Comparison of ENCODE assay signal across 7 cellular contexts in the genomic region with DNA sequence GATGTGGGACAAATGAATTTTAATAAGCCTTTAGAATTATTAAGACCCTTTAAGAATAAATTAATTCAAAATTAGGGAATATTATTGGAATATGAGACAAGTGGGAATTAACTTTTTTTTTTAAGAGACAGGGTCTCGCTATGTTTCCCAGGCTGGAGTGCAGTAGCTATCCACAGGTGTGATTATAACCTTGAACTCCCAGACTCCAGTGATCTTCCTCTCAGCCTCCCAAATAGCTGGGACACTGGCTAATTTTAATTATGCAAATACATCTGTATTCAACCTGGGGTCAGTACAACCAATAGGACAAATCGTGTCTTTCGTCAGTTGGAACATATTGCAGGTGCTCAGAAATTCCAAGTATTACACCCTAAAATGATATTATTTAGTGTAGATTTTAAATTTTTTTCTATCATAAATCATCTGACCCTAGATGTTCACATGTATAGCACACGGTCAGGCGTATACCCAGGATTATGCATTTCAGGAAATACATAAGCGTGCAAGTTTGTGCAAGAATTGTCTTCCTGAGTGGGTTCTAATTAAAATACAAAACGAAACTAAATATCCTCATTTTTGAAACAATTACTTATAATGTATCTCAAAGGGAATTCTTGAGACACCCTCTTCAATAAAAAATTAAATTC. TPM values are rescaled to one million over a fixed set of nuclear protein-coding genes. Genes with fewer than 3 reads are reported as not detected.
DNase-seq lines count a peak whose midpoint lies in the region; ATAC-seq and TF ChIP-seq lines count a peak whose summit lies in the region.

No MANE protein-coding gene starts in this region.

- peaks cover 8% of the 10 kb centered on the region for H3K27me3 Mint-ChIP-seq in endothelial cell (ENCODE audit: unreplicated experiment)

- no peaks in the 10 kb centered on the region for H3K27me3 ChIP-seq in OCI-LY1 (ENCODE audit: insufficient read depth, low read length)
- H3K27me3 ChIP-seq in prostate gland (replicated peaks; ENCODE audit: insufficient read depth) = no peaks in the 10 kb centered on the region

- no peak overlapping the region for H3K27ac ChIP-seq in OCI-LY1 (ENCODE audit: low read depth, low read length, poor library complexity, severe bottlenecking)
- no peak overlapping the region for H3K27ac ChIP-seq in prostate gland

- H3K4me2 ChIP-seq in OCI-LY1 (ENCODE audit: low read length) = peak overlapping the region; percentile 78

- intact Hi-C loops in prostate gland (cut with DNase I) = loop anchor here (5.0 to 10.0 kb wide), 4 partner anchors 46 to 257 kb away; partner anchors contain the start of genes KBTBD2 and RP9

- H3K9me3 ChIP-seq in OCI-LY1 (ENCODE audit: low read length) (peaks cover 8% of the 10 kb centered on the region), prostate gland (no peaks in the 10 kb centered on the region)

- peak overlapping the region; percentile 98 for H3K4me3 Mint-ChIP-seq in endothelial cell (ENCODE audit: unreplicated experiment)

- TF ChIP-seq CTCF in GM12865 (IDR thresholded peaks at IDR 0.05; ENCODE audit: insufficient read depth, low read depth, low read length, missing control alignments) (no peak), OCI-LY1 (IDR thresholded peaks at IDR 0.05; ENCODE audit: low read length) (no peak), endothelial cell (IDR thresholded peaks at IDR 0.05; ENCODE audit: unreplicated experiment) (no peak), prostate gland (IDR thresholded peaks at IDR 0.05) (no peak)

- no peak for TF ChIP-seq POLR2A in prostate gland (IDR thresholded peaks at IDR 0.05)

- peak overlapping the region; percentile 72 for H3K4me3 ChIP-seq in GM12865 (ENCODE audit: low read depth, low read length)
- peak overlapping the region; percentile 93 for H3K4me3 ChIP-seq in OCI-LY1 (ENCODE audit: low read depth, low read length, poor library complexity, severe bottlenecking)
- peak overlapping the region; percentile 82 to 90 for H3K4me3 ChIP-seq in prostate gland

- H3F3A ChIP-seq in OCI-LY1 (ENCODE audit: insufficient read depth, low read length) = no peaks in the 10 kb centered on the region

- WGBS in prostate gland = 27% methylated on average over 7 of the region's 7 CpGs

- peaks cover 25% of the 10 kb centered on the region for H3K4me1 ChIP-seq in OCI-LY1 (ENCODE audit: insufficient read depth, low read length, severe bottlenecking)
- H3K4me1 ChIP-seq in prostate gland (replicated peaks) = no peaks in the 10 kb centered on the region

- peak overlapping the region; percentile 92 for H3K27ac Mint-ChIP-seq in endothelial cell (ENCODE audit: unreplicated experiment)

- peaks cover 27% of the 10 kb centered on the region for H3K4me1 Mint-ChIP-seq in endothelial cell (ENCODE audit: unreplicated experiment)

- peaks cover 55% of the 10 kb centered on the region for H3K79me2 ChIP-seq in OCI-LY1 (ENCODE audit: insufficient read depth, low read length)

- DNase-seq in GM12865 (ENCODE audit: low read depth) (no peak), endothelial cell (ENCODE audit: low spot score) (no peak), prostate gland (ENCODE audit: low spot score) (no peak), NCI-H128 (lab: John Stamatoyannopoulos, UW; ENCODE audit: unreplicated experiment) (no peak)

- no peaks in the 10 kb centered on the region for H4K20me1 ChIP-seq in OCI-LY1 (ENCODE audit: insufficient read depth, low read length)

- H3K9ac ChIP-seq in OCI-LY1 (ENCODE audit: low read length) = peak overlapping the region; percentile 85

- peaks cover 18% of the 10 kb centered on the region for H3K36me3 Mint-ChIP-seq in endothelial cell (ENCODE audit: low read depth, unreplicated experiment)

- no peak for ATAC-seq in HG02981 (IDR thresholded peaks at IDR 0.05; ENCODE audit: unreplicated experiment)
- ATAC-seq in GM18873 (IDR thresholded peaks at IDR 0.05; ENCODE audit: low FRiP score, unreplicated experiment) = no peak

- H3K36me3 ChIP-seq in OCI-LY1 (ENCODE audit: insufficient read depth, low read length) (peaks cover 19% of the 10 kb centered on the region), prostate gland (no peaks in the 10 kb centered on the region)

- no peak overlapping the region for H2AFZ ChIP-seq in OCI-LY1 (ENCODE audit: low read length)

- H3K9me2 ChIP-seq in OCI-LY1 (ENCODE audit: low read depth, low read length) = no peaks in the 10 kb centered on the region

- H3K9me3 Mint-ChIP-seq in endothelial cell (ENCODE audit: unreplicated experiment) = peaks cover 13% of the 10 kb centered on the region

RNA-seq across cellular contexts. Expression of gene NT5C3A, which starts 1.2 kb away (rescaled TPM):
- total RNA-seq in endothelial cell (ENCODE audit: unreplicated experiment) (31.9 TPM), prostate gland (10 to 100 TPM; 16.9 to 23.9 TPM)

RNA-seq across cellular contexts. Expression of gene RP9, which starts 47.8 kb away (rescaled TPM):
- total RNA-seq in endothelial cell (ENCODE audit: unreplicated experiment) = 25.4 TPM
- 10 to 100 TPM in 1 of 2 donors, 1 to 10 TPM in 1; 7.8 to 18.0 TPM for total RNA-seq in prostate gland
